Comparison of ENCODE assay signal across 1 cellular context in the genomic region with DNA sequence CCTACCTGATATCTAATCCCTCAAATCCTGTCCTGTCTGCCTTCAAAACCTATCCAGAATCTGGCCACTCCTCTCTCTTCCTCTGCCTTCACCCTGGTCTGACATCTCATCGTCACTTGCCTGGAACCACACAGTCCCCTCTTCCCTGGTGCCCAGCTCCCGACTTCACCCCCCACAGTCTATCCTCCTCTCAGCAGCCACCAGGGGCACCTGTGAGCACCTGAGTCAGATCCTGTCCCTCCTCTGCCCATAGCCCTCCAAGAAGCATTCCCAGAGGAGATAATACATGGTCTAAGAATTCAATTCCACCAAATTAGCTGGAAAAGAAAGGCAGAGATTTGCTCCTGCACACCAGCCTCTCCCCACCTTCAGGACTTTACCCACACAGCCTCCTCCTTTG.
TF ChIP-seq lines count a peak whose summit lies in the region.

No MANE protein-coding gene starts in this region.

TF ChIP-seq in HepG2, 621 proteins besides CTCF, POLR2A, EP300 and RAD21:
- TF ChIP-seq XBP1 (CRISPR knock-in tag; IDR thresholded peaks at IDR 0.05): no peak
- TF ChIP-seq, protein P1, sequence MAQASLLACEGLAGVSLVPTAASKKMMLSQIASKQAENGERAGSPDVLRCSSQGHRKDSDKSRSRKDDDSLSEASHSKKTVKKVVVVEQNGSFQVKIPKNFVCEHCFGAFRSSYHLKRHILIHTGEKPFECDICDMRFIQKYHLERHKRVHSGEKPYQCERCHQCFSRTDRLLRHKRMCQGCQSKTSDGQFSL (CRISPR knock-in tag; IDR thresholded peaks at IDR 0.05): peak; percentile 88
